In genomic region chr5:77842247-77842646, GRCh38 we compare ENCODE assay signal across 26 cellular contexts.
"Had no signal": no experiment of that assay in that cellular context is flagged by ENCODE, and none has a peak within 500 bp of the region (broad histone marks: within the 10 kb centered on the region; RNA-seq: fewer than 3 reads in every experiment).

No MANE protein-coding gene starts in this region.

- H3K9me3 ChIP-seq: esophagus muscularis mucosa, heart left ventricle, pancreas, prostate gland, testis, uterus had no signal

- H3K4me3 Mint-ChIP-seq: activated CD4-positive, alpha-beta memory T cell treated with anti-CD3 and anti-CD28 coated beads for 36 hours; activated CD4-positive, alpha-beta T cell treated with anti-CD3 and anti-CD28 coated beads, Interleukin-2, amount 10 ng/mL, durations not matched to agents 24 days and 14 days; central memory CD8-positive, alpha-beta T cell; memory B cell; neural crest cell; T-helper 17 cell had no signal

- H3K27ac Mint-ChIP-seq: activated CD4-positive, alpha-beta memory T cell treated with anti-CD3 and anti-CD28 coated beads for 36 hours; activated CD4-positive, alpha-beta T cell treated with anti-CD3 and anti-CD28 coated beads, Interleukin-2, amount 10 ng/mL, durations not matched to agents 24 days and 14 days; memory B cell; T-helper 17 cell had no signal

- H3K36me3 ChIP-seq: esophagus muscularis mucosa, heart left ventricle, pancreas, prostate gland, uterus had no signal

- H3K36me3 Mint-ChIP-seq: activated CD4-positive, alpha-beta memory T cell treated with anti-CD3 and anti-CD28 coated beads for 36 hours; memory B cell; naive thymus-derived CD8-positive, alpha-beta T cell had no signal

- H3K4me1 ChIP-seq: uterus had no signal

- H3K4me3 ChIP-seq: esophagus muscularis mucosa, heart left ventricle, pancreas, prostate gland, skin epidermis, testis, uterus had no signal

- H3K27ac ChIP-seq: esophagus muscularis mucosa, heart left ventricle, pancreas, prostate gland, skin epidermis, testis, uterus had no signal

- DNase-seq: activated CD4-positive, alpha-beta memory T cell treated with anti-CD3 and anti-CD28 coated beads for 36 hours; activated CD4-positive, alpha-beta T cell treated with anti-CD3 and anti-CD28 coated beads, Interleukin-2, amount 10 ng/mL, durations not matched to agents 24 days and 14 days; activated CD4-positive, CD25-positive, alpha-beta regulatory T cell treated with anti-CD3 and anti-CD28 coated beads, Interleukin-2, amount 50 U/mL, for 72 hours; activated CD8-positive, alpha-beta memory T cell treated with anti-CD3 and anti-CD28 coated beads, Interleukin-2, amount 50 U/mL, for 4 hours; activated gamma-delta T cell; activated naive CD4-positive, alpha-beta T cell treated with anti-CD3 and anti-CD28 coated beads, Interleukin-2, amount 50 U/mL, for 16 hours; activated T-cell treated with anti-CD3 and anti-CD28 coated beads, Interleukin-2, amount 50 U/mL, for 1 hour; anterior cingulate cortex; dermis blood vessel endothelial cell; effector CD4-positive, alpha-beta T cell; heart left ventricle; naive thymus-derived CD8-positive, alpha-beta T cell; pancreas; retina; stimulated activated CD4-positive, alpha-beta T cell treated with anti-CD3 and anti-CD28 coated beads, Interleukin-1b, Interleukin-23, amount 100 ng/mL, for 48 hours; stimulated activated naive CD4-positive, alpha-beta T cell; T-helper 17 cell; T1000; testis; uterus had no signal

- H3K9me3 Mint-ChIP-seq: activated CD4-positive, alpha-beta memory T cell treated with anti-CD3 and anti-CD28 coated beads for 36 hours; activated CD4-positive, alpha-beta T cell treated with anti-CD3 and anti-CD28 coated beads, Interleukin-2, amount 10 ng/mL, durations not matched to agents 24 days and 14 days; central memory CD8-positive, alpha-beta T cell; memory B cell; naive thymus-derived CD8-positive, alpha-beta T cell; neural crest cell had no signal
